In genomic region chr9:88534456-88535225, GRCh38 we compare ENCODE assay signal across 7 cellular contexts. TPM values are rescaled to one million over a fixed set of nuclear protein-coding genes. Genes with fewer than 3 reads are reported as not detected.
DNase-seq lines count a peak whose midpoint lies in the region; ATAC-seq, FAIRE-seq and TF ChIP-seq lines count a peak whose summit lies in the region.

TSS of gene NXNL2 (plus strand) at chr9:88535178. CDS start at chr9:88535435, 257 bp downstream.

- H3K4me1 ChIP-seq in kidney (ENCODE audit: control insufficient read depth in 1 of 2, insufficient read depth in 1 of 2, low read depth in 1 of 2, low read length in 2 of 2), result peaks cover 15 to 36% of the 10 kb centered on the region in 2 donors

- H3K27ac ChIP-seq in kidney (ENCODE audit: low read depth in 2 of 2, low read length in 2 of 2), result peak within 1 kb of the TSS; percentile 81 to 83

- FAIRE-seq in kidney (lab: Jason Lieb, UNC), result no peak

- peak within 1 kb of the TSS; percentile 65 to 70 for H3K4me3 ChIP-seq in kidney (ENCODE audit: low read length in 2 of 2)

- no peak within 1 kb of the TSS for H3K27ac Mint-ChIP-seq in T-helper 2 cell treated with Interferon-gamma antibody and Interleukin-4, amounts not matched to agents 5 μg/mL and 100 μg/mL, for 36 hours

- no peaks in the 10 kb centered on the region for H3K9me3 Mint-ChIP-seq in T-helper 2 cell treated with Interferon-gamma antibody and Interleukin-4, amounts not matched to agents 5 μg/mL and 100 μg/mL, for 36 hours

- intact Hi-C loops in kidney (cut with DNase I), result no loop called here

- H3K36me3 ChIP-seq in kidney (ENCODE audit: control insufficient read depth in 1 of 2, insufficient read depth in 2 of 2, low read length in 2 of 2), result no peaks in the 10 kb centered on the region

- H3K36me3 Mint-ChIP-seq in T-helper 2 cell treated with Interferon-gamma antibody and Interleukin-4, amounts not matched to agents 5 μg/mL and 100 μg/mL, for 36 hours (ENCODE audit: low read depth), result no peaks in the 10 kb centered on the region

- no peaks in the 10 kb centered on the region for H3K9me3 ChIP-seq in kidney (ENCODE audit: control insufficient read depth in 1 of 2, low read length in 2 of 2)

- DNase-seq in HCEC 1CT, result peak; percentile 86
- DNase-seq in T-helper 2 cell treated with Interferon-gamma antibody and Interleukin-4, amounts not matched to agents 5 μg/mL and 100 μg/mL, for 36 hours (ENCODE audit: low spot score), result no peak
- DNase-seq in central memory CD4-positive, alpha-beta T cell, result peak; percentile 25
- peak; percentile 95 for DNase-seq in kidney
- peak; percentile 43 for DNase-seq in stimulated activated CD4-positive, alpha-beta T cell treated with anti-CD3 and anti-CD28 coated beads, Interleukin-1b, Interleukin-23, amount 100 ng/mL, for 48 hours
- no peak for DNase-seq in NCI-H510A (lab: John Stamatoyannopoulos, UW)

- peak within 1 kb of the TSS; percentile 34 for H3K4me3 Mint-ChIP-seq in T-helper 2 cell treated with Interferon-gamma antibody and Interleukin-4, amounts not matched to agents 5 μg/mL and 100 μg/mL, for 36 hours

- TF ChIP-seq CTCF in kidney (IDR thresholded peaks at IDR 0.05; ENCODE audit: borderline replicate concordance, extremely low read depth, insufficient read depth), result no peak

- H3K4me1 Mint-ChIP-seq in T-helper 2 cell treated with Interferon-gamma antibody and Interleukin-4, amounts not matched to agents 5 μg/mL and 100 μg/mL, for 36 hours (ENCODE audit: low read depth), result peaks cover 3% of the 10 kb centered on the region

- peaks cover 68% of the 10 kb centered on the region for H3K27me3 Mint-ChIP-seq in T-helper 2 cell treated with Interferon-gamma antibody and Interleukin-4, amounts not matched to agents 5 μg/mL and 100 μg/mL, for 36 hours (ENCODE audit: low read depth)

- no peak for ATAC-seq in HG02852 (IDR thresholded peaks at IDR 0.05; ENCODE audit: unreplicated experiment)

- peak within 1 kb of the TSS in 1 of 2 donors; percentile 46 for H3K9ac ChIP-seq in kidney (ENCODE audit: low read length in 2 of 2)

RNA-seq across cellular contexts. Expression of gene NXNL2, which starts in this region (rescaled TPM):
- 3.6 TPM for total RNA-seq in kidney
- 4.9 TPM for polyA plus RNA-seq in kidney (ENCODE audit: insufficient read depth, low read depth, low replicate concordance)

Comparison
In these comparisons a context has a peak if more than half of its experiments do, and no peak if none do; other contexts are left out.
1. DNase-seq: peak in HCEC 1CT (single experiment), central memory CD4-positive, alpha-beta T cell (single experiment), kidney (single experiment) and stimulated activated CD4-positive, alpha-beta T cell treated with anti-CD3 and anti-CD28 coated beads, Interleukin-1b, Interleukin-23, amount 100 ng/mL, for 48 hours (single experiment); none in T-helper 2 cell treated with Interferon-gamma antibody and Interleukin-4, amounts not matched to agents 5 μg/mL and 100 μg/mL, for 36 hours (single experiment) and NCI-H510A (single experiment).